Comparison of ENCODE assay signal across 1 cellular context in genomic region chr16:27109666-27110523, GRCh38.
A peak's percentile ranks its signal among the peaks of the same experiment; 100 is the strongest.
TF ChIP-seq lines count a peak whose summit lies in the region.

No MANE protein-coding gene starts in this region.

TF ChIP-seq in WTC11, 78 proteins besides CTCF, POLR2A, EP300 and RAD21 (continued from another document):
- TF ChIP-seq ZSCAN18 (CRISPR knock-in tag; IDR thresholded peaks at IDR 0.05) (no peak), NFATC4 (CRISPR knock-in tag; IDR thresholded peaks at IDR 0.05) (no peak), ZNF396 (CRISPR knock-in tag; IDR thresholded peaks at IDR 0.05; ENCODE audit: borderline replicate concordance) (no peak), ARID4B (CRISPR knock-in tag; IDR thresholded peaks at IDR 0.05; ENCODE audit: borderline replicate concordance) (no peak), FOXP4 (CRISPR knock-in tag; IDR thresholded peaks at IDR 0.05) (0 out of 2 replicates have a peak, but pooled peaks have one; percentile 20), JUN (CRISPR knock-in tag; IDR thresholded peaks at IDR 0.05) (no peak), ATF1 (CRISPR knock-in tag; IDR thresholded peaks at IDR 0.05) (no peak), RORB (CRISPR knock-in tag; IDR thresholded peaks at IDR 0.05) (no peak), GRHL2 (CRISPR knock-in tag; IDR thresholded peaks at IDR 0.05; ENCODE audit: insufficient replicate concordance, severe bottlenecking) (no peak), NFYB (CRISPR knock-in tag; conservative IDR thresholded peaks at IDR 0.05; ENCODE audit: low read depth) (no peak), ZNF512 (CRISPR knock-in tag; IDR thresholded peaks at IDR 0.05; ENCODE audit: borderline replicate concordance) (no peak), MLX (CRISPR knock-in tag; IDR thresholded peaks at IDR 0.05) (no peak), TEAD1 (CRISPR knock-in tag; IDR thresholded peaks at IDR 0.05) (no peak), SMAD3 (CRISPR knock-in tag; IDR thresholded peaks at IDR 0.05; ENCODE audit: borderline replicate concordance) (no peak), ZNF138 (CRISPR knock-in tag; conservative IDR thresholded peaks at IDR 0.05) (no peak), HMGA2 (CRISPR knock-in tag; IDR thresholded peaks at IDR 0.05) (no peak), GABPB1 (CRISPR knock-in tag; IDR thresholded peaks at IDR 0.05) (no peak), ETV6 (CRISPR knock-in tag; IDR thresholded peaks at IDR 0.05) (0 out of 2 replicates have a peak, but pooled peaks have one; percentile 33), JAZF1 (CRISPR knock-in tag; IDR thresholded peaks at IDR 0.05) (no peak), ATF2 (CRISPR knock-in tag; IDR thresholded peaks at IDR 0.05; ENCODE audit: borderline replicate concordance, low read depth) (no peak), MYBL2 (CRISPR knock-in tag; IDR thresholded peaks at IDR 0.05) (no peak)
